Comparison of ENCODE assay signal across 8 cellular contexts in the genomic region with DNA sequence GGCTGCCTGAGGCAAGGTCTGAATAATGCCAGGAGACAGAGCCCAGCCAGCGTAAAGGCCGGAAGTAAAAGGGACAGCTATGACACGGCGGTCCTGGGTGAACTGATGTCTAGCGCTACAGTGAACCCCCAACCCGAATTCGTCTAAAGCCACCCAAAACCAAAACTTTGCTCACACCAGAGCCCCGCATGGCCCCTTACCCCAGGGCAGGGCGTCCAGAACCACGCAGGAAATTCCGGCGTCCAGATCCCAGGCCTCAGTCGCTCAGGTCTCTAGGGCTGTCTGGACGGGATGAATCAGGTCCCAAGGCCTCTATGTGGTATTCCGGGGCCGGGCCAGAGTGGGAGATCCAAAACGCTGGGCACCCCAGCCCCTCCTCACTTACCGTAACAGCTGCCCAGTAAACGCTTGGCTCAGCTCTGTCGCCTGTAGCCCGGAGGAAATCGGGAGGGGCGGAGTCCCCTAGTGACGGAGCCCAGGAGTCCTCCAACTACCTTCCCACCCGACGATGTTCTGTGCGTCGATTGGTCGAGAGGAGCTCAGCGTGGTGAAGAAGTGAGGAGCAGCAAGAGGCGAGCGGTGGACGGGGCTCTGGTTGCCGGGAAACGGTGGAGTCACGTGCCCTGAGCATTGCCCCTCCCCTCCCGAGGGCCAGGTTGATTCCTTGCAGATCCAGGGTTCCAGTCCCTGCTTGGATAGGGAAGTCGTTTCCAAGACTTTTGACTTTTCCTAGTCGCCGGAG. TPM values are rescaled to one million over a fixed set of nuclear protein-coding genes. Genes with fewer than 3 reads are reported as not detected.
DNase-seq lines count a peak whose midpoint lies in the region; ATAC-seq, FAIRE-seq and TF ChIP-seq lines count a peak whose summit lies in the region.

A gene with protein sequence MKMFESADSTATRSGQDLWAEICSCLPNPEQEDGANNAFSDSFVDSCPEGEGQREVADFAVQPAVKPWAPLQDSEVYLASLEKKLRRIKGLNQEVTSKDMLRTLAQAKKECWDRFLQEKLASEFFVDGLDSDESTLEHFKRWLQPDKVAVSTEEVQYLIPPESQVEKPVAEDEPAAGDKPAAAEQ (minus strand): TSS at position 452 of the 742 bp plus-strand sequence. CDS start 2,027 bp downstream, outside the sequence.

- ATAC-seq in GM21367 (IDR thresholded peaks at IDR 0.05; ENCODE audit: unreplicated experiment) (peak; percentile 84), memory B cell (ENCODE audit: low read depth) (peak; percentile 92)

- H3K14ac ChIP-seq in H1 (ENCODE audit: insufficient read length): no peak within 1 kb of the TSS

- H3K27me3 Mint-ChIP-seq in memory B cell: no peaks in the 10 kb centered on the region

- no peak within 1 kb of the TSS for H4K5ac ChIP-seq in H1 (ENCODE audit: insufficient read length, low read depth, low read length)

- TF ChIP-seq POLR2A in H1 (IDR thresholded peaks at IDR 0.05; ENCODE audit: control extremely low read depth in 1 of 2, low read depth in 2 of 2, low read length in 2 of 2): peak in 1 of 2 experiments; percentile 77; a peak in 2 of 3 replicates

- no peak within 1 kb of the TSS for H2BK15ac ChIP-seq in H1 (ENCODE audit: low read length)

- peak within 1 kb of the TSS; percentile 60; the same call in 1 of the 2 replicates for H4K8ac ChIP-seq in H1 (ENCODE audit: extremely low read depth, insufficient read depth, low read length)

- H3K23me2 ChIP-seq in H1 (ENCODE audit: low read depth, low read length): no peaks in the 10 kb centered on the region; the same call in 1 of the 2 replicates

- no peaks in the 10 kb centered on the region; a peak in 1 of 8 replicates for H3K36me3 ChIP-seq in H1 (ENCODE audit: control insufficient read depth in 2 of 4, insufficient read depth in 4 of 4, low read length in 3 of 4)

- peaks cover 16% of the 10 kb centered on the region for H3K36me3 Mint-ChIP-seq in memory B cell

- H3K27me3 ChIP-seq in H1 (replicated peaks in 1 of 4; ENCODE audit: control insufficient read depth in 3 of 4, extremely low read depth in 1 of 4, insufficient read depth in 3 of 4, low read length in 3 of 4): no peaks in the 10 kb centered on the region

- H3K27ac ChIP-seq in H1 (ENCODE audit: low read depth, low read length): 0 out of 2 replicates have a peak within 1 kb of the TSS, but pooled peaks have one; percentile 11

- H2AK5ac ChIP-seq in H1 (ENCODE audit: low read depth, low read length): no peak within 1 kb of the TSS

- H3K4me1 Mint-ChIP-seq in memory B cell: peaks cover 25% of the 10 kb centered on the region

- WGBS in H1 (ENCODE audit: extremely low coverage in 1 of 2, insufficient coverage in 1 of 2, insufficient read length in 1 of 2, insufficient replicate concordance in 2 of 2, low coverage in 1 of 2, low lambda C conversion rate in 2 of 2, missing lambda C conversion rate in 1 of 2), 2 experiments: 6% methylated on average over 37 of the region's 40 CpGs; no CpG with 5 or more reads in 1 of the 2 experiments

- no peaks in the 10 kb centered on the region for H3K9me3 ChIP-seq in H1 (ENCODE audit: insufficient read depth in 2 of 2, low read depth in 1 of 2, low read length in 1 of 2)

- no peaks in the 10 kb centered on the region for H4K20me1 ChIP-seq in H1 (replicated peaks in 1 of 2; ENCODE audit: control insufficient read depth in 1 of 2, insufficient read depth in 2 of 2, low read length in 2 of 2)

- H3K9me3 Mint-ChIP-seq in memory B cell: no peaks in the 10 kb centered on the region

- H2AFZ ChIP-seq in H1 (ENCODE audit: low read length): peak within 1 kb of the TSS; percentile 74

- 0 out of 2 replicates have a peak, but pooled peaks cover 2% of the 10 kb centered on the region for H3K79me1 ChIP-seq in H1 (ENCODE audit: low read depth, low read length)

- TF ChIP-seq EP300 in H1 (IDR thresholded peaks at IDR 0.05; ENCODE audit: borderline replicate concordance in 1 of 2, low read depth in 2 of 2, low read length in 2 of 2): no peak

- H2BK5ac ChIP-seq in H1 (ENCODE audit: low read depth, low read length): no peak within 1 kb of the TSS

- H3K4me1 ChIP-seq in H1 (replicated peaks in 1 of 4; ENCODE audit: control insufficient read depth in 3 of 4, insufficient read depth in 4 of 4, low read length in 3 of 4): peaks cover 0 to 2% (median under 1%) of the 10 kb centered on the region in 4 experiments; a peak in 2 of 7 replicates

- no peak within 1 kb of the TSS for H2BK12ac ChIP-seq in H1 (ENCODE audit: low read depth, low read length)

- TF ChIP-seq RAD21 in H1 (IDR thresholded peaks at IDR 0.05 in 1 of 2, conservative IDR thresholded peaks at IDR 0.05 in 1 of 2; ENCODE audit: low read depth in 2 of 2, low read length in 2 of 2): no peak

- TF ChIP-seq CTCF in H1 (IDR thresholded peaks at IDR 0.05; ENCODE audit: control extremely low read depth in 1 of 3, insufficient read depth in 1 of 3, low read depth in 1 of 3, low read length in 3 of 3): no peak

- H2BK20ac ChIP-seq in H1 (ENCODE audit: low read length): no peak within 1 kb of the TSS

- H3K23ac ChIP-seq in H1 (ENCODE audit: insufficient read length): no peak within 1 kb of the TSS

- H3K18ac ChIP-seq in H1 (ENCODE audit: extremely low read depth, low read length): peak within 1 kb of the TSS; percentile 83

- DNase-seq in COLO829 (ENCODE audit: low spot score) (peak; percentile 96), HTR-8/SVneo (ENCODE audit: insufficient read length, low spot score) (peak; percentile 99), NOMO-1 treated with dmso at 0.1 percent for 144 hours (lab: John Stamatoyannopoulos, UW; ENCODE audit: unreplicated experiment) (peak; percentile 100), H1 (ENCODE audit: low read depth in 1 of 2, low spot score in 2 of 2) (peak; percentile 92 to 94), memory B cell (ENCODE audit: low spot score in 2 of 2) (peak; percentile 74 to 89)
- peak; percentile 79 to 84 (median 82) for DNase-seq in activated CD8-positive, alpha-beta memory T cell treated with anti-CD3 and anti-CD28 coated beads for 48 hours (ENCODE audit: low read depth in 2 of 3, low spot score in 2 of 3)
- peak; percentile 90 for DNase-seq in stimulated activated CD8-positive, alpha-beta memory T cell treated with anti-CD3 and anti-CD28 coated beads, Interleukin-12 subunit alpha, Interleukin-12 subunit beta, amount 100 ng/mL, for 24 hours (ENCODE audit: extremely low read depth)

- no peak within 1 kb of the TSS for H2BK120ac ChIP-seq in H1 (replicated peaks; ENCODE audit: low read depth, low read length)

- peak within 1 kb of the TSS; percentile 67 to 93 (median 72) for H3K9ac ChIP-seq in H1 (replicated peaks in 1 of 4; ENCODE audit: extremely low read depth in 1 of 4, low read depth in 3 of 4, low read length in 3 of 4)

- peak within 1 kb of the TSS; percentile 23 for H3K56ac ChIP-seq in H1 (replicated peaks; ENCODE audit: insufficient read length, low read depth, low read length)

- FAIRE-seq in HTR-8/SVneo (lab: Jason Lieb, UNC) (peak; percentile 86), H1 (lab: Jason Lieb, UNC) (peak; percentile 91)

- CTCF ChIA-PET in H1 (lab: Charles Lee; ENCODE audit: partially characterized antibody): interaction anchor here (1.2 to 2.3 kb wide), 4 partner anchors 17 to 180 kb away, joined by 3 to 7 read pairs (median 4); no protein-coding TSS in a partner anchor

- peak within 1 kb of the TSS; percentile 95 for H3K4me3 Mint-ChIP-seq in memory B cell

- H3K79me2 ChIP-seq in H1 (ENCODE audit: control insufficient read depth in 1 of 2, insufficient read depth in 2 of 2, low read length in 2 of 2): peaks cover 0 to 5% of the 10 kb centered on the region in 2 experiments; a peak in 2 of 4 replicates

- POLR2A ChIA-PET in H1 (lab: Charles Lee; ENCODE audit: partially characterized antibody): interaction anchor here (0.9 to 1.9 kb wide), 9 partner anchors 8 to 279 kb away, joined by 3 to 6 read pairs (median 4); a partner anchor contains a TSS

- H3K4me2 ChIP-seq in H1 (ENCODE audit: insufficient read depth in 1 of 2, low read depth in 2 of 2, low read length in 2 of 2): peak within 1 kb of the TSS; percentile 63 to 85

- no peak within 1 kb of the TSS for H3K4ac ChIP-seq in H1 (replicated peaks; ENCODE audit: insufficient read length, low read depth, low read length)

- H4K91ac ChIP-seq in H1 (replicated peaks; ENCODE audit: insufficient read length, low read length): no peak within 1 kb of the TSS

- peak within 1 kb of the TSS; percentile 75 to 98 (median 88) for H3K4me3 ChIP-seq in H1 (ENCODE audit: extremely low read depth in 1 of 4, insufficient read depth in 2 of 4, low read depth in 3 of 4, low read length in 4 of 4)

- H3K27ac Mint-ChIP-seq in memory B cell: peak within 1 kb of the TSS; percentile 93

TF ChIP-seq in H1, 55 proteins besides CTCF, POLR2A, EP300 and RAD21 (continues in another document):
- TF ChIP-seq RBBP5 (IDR thresholded peaks at IDR 0.05; ENCODE audit: borderline replicate concordance, low read depth, low read length) (no peak), CHD2 (IDR thresholded peaks at IDR 0.05; ENCODE audit: low read length) (0 out of 2 replicates have a peak, but pooled peaks have one; percentile 19), TBP (IDR thresholded peaks at IDR 0.05; ENCODE audit: low read depth, low read length) (peak; percentile 54)
- TF ChIP-seq, protein P1, sequence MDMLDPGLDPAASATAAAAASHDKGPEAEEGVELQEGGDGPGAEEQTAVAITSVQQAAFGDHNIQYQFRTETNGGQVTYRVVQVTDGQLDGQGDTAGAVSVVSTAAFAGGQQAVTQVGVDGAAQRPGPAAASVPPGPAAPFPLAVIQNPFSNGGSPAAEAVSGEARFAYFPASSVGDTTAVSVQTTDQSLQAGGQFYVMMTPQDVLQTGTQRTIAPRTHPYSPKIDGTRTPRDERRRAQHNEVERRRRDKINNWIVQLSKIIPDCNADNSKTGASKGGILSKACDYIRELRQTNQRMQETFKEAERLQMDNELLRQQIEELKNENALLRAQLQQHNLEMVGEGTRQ (IDR thresholded peaks at IDR 0.05; ENCODE audit: low read length): peak; percentile 98

RNA-seq across cellular contexts. Expression of the gene that starts here (rescaled TPM):
- total RNA-seq in H1 (2021; fragmentation: NEBNext Ultra II Directional; extraction: Animal tissue kit (Norgen Biotek cat#: 25700)): 10.2 and 12.1 TPM in 2 replicates
- polyA plus RNA-seq in H1 (2011; rRNA removed): 2.9 and 8.9 TPM in 2 replicates
- 6.4 TPM for polyA plus RNA-seq in H1 (2011; cell fraction: cytosol; rRNA removed)
- 3.2 TPM for polyA plus RNA-seq in H1 (2011; cell fraction: nucleus; rRNA removed)
- 7.0 to 17.9 TPM (median 11.7 TPM) in 4 replicates for polyA plus RNA-seq in H1 (2012, experiment 1 of 2)
- polyA plus RNA-seq in H1 (2012, experiment 2 of 2): 9.9 TPM
- polyA plus RNA-seq in H1 (2013, experiment 1 of 2): 7.2 TPM
- polyA plus RNA-seq in H1 (2013, experiment 2 of 2): 7.2 TPM
- 14.3 and 25.0 TPM in 2 replicates for polyA minus RNA-seq in H1 (2011; rRNA and poly(A)+ RNA removed)
- polyA minus RNA-seq in H1 (2011; cell fraction: cytosol; rRNA and poly(A)+ RNA removed): 1.2 TPM
- polyA minus RNA-seq in H1 (2011; cell fraction: nucleus; rRNA and poly(A)+ RNA removed): 26.8 TPM

Comparison
In these comparisons a context has a peak if more than half of its experiments do, and no peak if none do; other contexts are left out.
1. Peak in every context shown above with its lines: DNase-seq, ATAC-seq, H3K4me3 ChIP-seq and H3K27ac ChIP-seq.